In the genomic region with DNA sequence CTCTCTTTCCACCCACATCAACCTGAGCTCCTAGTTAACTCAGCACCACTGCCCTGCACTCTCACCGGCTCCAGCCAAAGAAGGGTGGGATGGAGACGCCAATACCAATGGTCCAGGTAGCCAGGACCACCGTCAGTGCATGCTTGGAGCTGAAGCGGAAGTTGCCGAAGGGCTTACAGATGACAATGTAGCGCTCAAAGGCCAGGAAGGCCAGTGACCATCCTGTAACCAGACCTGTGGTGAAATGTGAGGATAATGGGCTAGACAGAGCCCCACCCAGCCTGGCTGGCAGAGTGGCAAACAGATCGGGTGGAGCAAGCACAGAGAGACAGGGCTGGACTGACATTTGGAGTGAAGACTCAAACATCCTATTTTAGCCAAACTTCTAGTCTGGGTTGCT, we compare ENCODE assay signal across 1 cellular context.
TF ChIP-seq lines count a peak whose summit lies in the region.

No MANE protein-coding gene starts in this region.

TF ChIP-seq in HEK293, 187 proteins besides CTCF, POLR2A, EP300 and RAD21:
- no peak for TF ChIP-seq REST (tag by site-specific recombination; IDR thresholded peaks at IDR 0.05)
- TF ChIP-seq KLF1 (tag by site-specific recombination; IDR thresholded peaks at IDR 0.05), result peak; percentile 49; the same call in 1 of the 2 replicates
- TF ChIP-seq, protein P1, sequence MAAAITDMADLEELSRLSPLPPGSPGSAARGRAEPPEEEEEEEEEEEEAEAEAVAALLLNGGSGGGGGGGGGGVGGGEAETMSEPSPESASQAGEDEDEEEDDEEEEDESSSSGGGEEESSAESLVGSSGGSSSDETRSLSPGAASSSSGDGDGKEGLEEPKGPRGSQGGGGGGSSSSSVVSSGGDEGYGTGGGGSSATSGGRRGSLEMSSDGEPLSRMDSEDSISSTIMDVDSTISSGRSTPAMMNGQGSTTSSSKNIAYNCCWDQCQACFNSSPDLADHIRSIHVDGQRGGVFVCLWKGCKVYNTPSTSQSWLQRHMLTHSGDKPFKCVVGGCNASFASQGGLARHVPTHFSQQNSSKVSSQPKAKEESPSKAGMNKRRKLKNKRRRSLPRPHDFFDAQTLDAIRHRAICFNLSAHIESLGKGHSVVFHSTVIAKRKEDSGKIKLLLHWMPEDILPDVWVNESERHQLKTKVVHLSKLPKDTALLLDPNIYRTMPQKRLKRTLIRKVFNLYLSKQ (tag by site-specific recombination; IDR thresholded peaks at IDR 0.05; ENCODE audit: borderline replicate concordance), result no peak
- TF ChIP-seq ZNF626 (tag by site-specific recombination; IDR thresholded peaks at IDR 0.05), result no peak
TF ChIP-seq in HEK293: peak in this region for 1.
